Comparison of ENCODE assay signal across 33 cellular contexts in genomic region chr20:24275946-24276705, GRCh38.
"Had no signal": no experiment of that assay in that cellular context is flagged by ENCODE, and none has a peak within 500 bp of the region (broad histone marks: within the 10 kb centered on the region; RNA-seq: fewer than 3 reads in every experiment).

No MANE protein-coding gene starts in this region.

- H3K4me1 Mint-ChIP-seq: activated CD4-positive, alpha-beta T cell treated with anti-CD3 and anti-CD28 coated beads for 36 hours; activated naive CD4-positive, alpha-beta T cell treated with anti-CD3 and anti-CD28 coated beads, Interleukin-2, amount 50 U/mL, for 24 hours; activated naive CD8-positive, alpha-beta T cell treated with anti-CD3 and anti-CD28 coated beads for 36 hours; activated naive CD8-positive, alpha-beta T cell treated with anti-CD3 and anti-CD28 coated beads, Interleukin-2, amount 50 U/mL, for 24 hours had no signal

- H3K27ac Mint-ChIP-seq: activated CD4-positive, alpha-beta memory T cell treated with anti-CD3 and anti-CD28 coated beads for 36 hours; activated CD4-positive, alpha-beta T cell treated with anti-CD3 and anti-CD28 coated beads for 36 hours; activated CD4-positive, alpha-beta T cell treated with anti-CD3 and anti-CD28 coated beads, Interleukin-2, amount 10 ng/mL, durations not matched to agents 24 days and 14 days; activated CD8-positive, alpha-beta memory T cell treated with anti-CD3 and anti-CD28 coated beads, Interleukin-2, amount 10 ng/mL, durations not matched to agents 7 days and 5 days; activated CD8-positive, alpha-beta T cell treated with anti-CD3 and anti-CD28 coated beads, Interleukin-2, amount 10 ng/mL, durations not matched to agents 7 days and 5 days; activated naive CD4-positive, alpha-beta T cell treated with anti-CD3 and anti-CD28 coated beads for 36 hours; activated naive CD4-positive, alpha-beta T cell treated with anti-CD3 and anti-CD28 coated beads, Interleukin-2, amount 50 U/mL, for 24 hours; activated naive CD8-positive, alpha-beta T cell treated with anti-CD3 and anti-CD28 coated beads for 36 hours; activated naive CD8-positive, alpha-beta T cell treated with anti-CD3 and anti-CD28 coated beads, Interleukin-2, amount 50 U/mL, for 24 hours; activated T-helper 1 cell treated with anti-CD3 and anti-CD28 coated beads, Interleukin-12 subunit alpha, Interleukin-12 subunit beta, Interleukin-2, Interleukin-4 antibody, amounts not matched to agents 30 ng/mL and 10 ng/mL and 1 ng/mL, durations not matched to agents 14 hours and 24 hours and 36 hours; activated T-helper 2 cell treated with anti-CD3 and anti-CD28 coated beads, Interferon-gamma antibody, Interleukin-2, Interleukin-4, amounts not matched to agents 10 μg/mL and 5 μg/mL and 100 μg/mL, durations not matched to agents 14 hours and 24 hours and 36 hours; dendritic cell treated with granulocyte-macrophage colony-stimulating factor and Interleukin-4, amounts not matched to agents 40 ng/mL and 50 ng/mL, for 4 days; endodermal cell had no signal

- H3K27me3 ChIP-seq: adrenal gland, body of pancreas had no signal

- ATAC-seq: activated CD4-positive, alpha-beta T cell treated with anti-CD3 and anti-CD28 coated beads for 36 hours; activated CD8-positive, alpha-beta memory T cell treated with anti-CD3 and anti-CD28 coated beads, Interleukin-2, amount 10 ng/mL, durations not matched to agents 7 days and 5 days; activated CD8-positive, alpha-beta T cell treated with anti-CD3 and anti-CD28 coated beads, Interleukin-2, amount 10 ng/mL, durations not matched to agents 7 days and 5 days; activated naive CD8-positive, alpha-beta T cell treated with anti-CD3 and anti-CD28 coated beads, Interleukin-2, amount 50 U/mL, for 24 hours; body of pancreas; esophagus mucosa; heart left ventricle had no signal

- H3K9me3 Mint-ChIP-seq: endodermal cell had no signal

- H3K27me3 Mint-ChIP-seq: activated CD4-positive, alpha-beta T cell treated with anti-CD3 and anti-CD28 coated beads for 36 hours; activated naive CD8-positive, alpha-beta T cell treated with anti-CD3 and anti-CD28 coated beads, Interleukin-2, amount 50 U/mL, for 24 hours; dendritic cell treated with granulocyte-macrophage colony-stimulating factor and Interleukin-4, amounts not matched to agents 40 ng/mL and 50 ng/mL, for 4 days had no signal

- H3K9me3 ChIP-seq: adrenal gland had no signal

- H3K36me3 ChIP-seq: adrenal gland, cardiac muscle cell, heart left ventricle had no signal

- H3K4me1 ChIP-seq: adrenal gland, body of pancreas, heart left ventricle had no signal

- H3K4me3 Mint-ChIP-seq: activated CD4-positive, alpha-beta memory T cell treated with anti-CD3 and anti-CD28 coated beads for 36 hours; activated CD4-positive, alpha-beta T cell treated with anti-CD3 and anti-CD28 coated beads for 36 hours; activated CD4-positive, alpha-beta T cell treated with anti-CD3 and anti-CD28 coated beads, Interleukin-2, amount 10 ng/mL, durations not matched to agents 24 days and 14 days; activated CD8-positive, alpha-beta memory T cell treated with anti-CD3 and anti-CD28 coated beads, Interleukin-2, amount 10 ng/mL, durations not matched to agents 7 days and 5 days; activated CD8-positive, alpha-beta T cell treated with anti-CD3 and anti-CD28 coated beads, Interleukin-2, amount 10 ng/mL, durations not matched to agents 7 days and 5 days; activated naive CD4-positive, alpha-beta T cell treated with anti-CD3 and anti-CD28 coated beads for 36 hours; activated naive CD4-positive, alpha-beta T cell treated with anti-CD3 and anti-CD28 coated beads, Interleukin-2, amount 50 U/mL, for 24 hours; activated naive CD8-positive, alpha-beta T cell treated with anti-CD3 and anti-CD28 coated beads for 36 hours; activated naive CD8-positive, alpha-beta T cell treated with anti-CD3 and anti-CD28 coated beads, Interleukin-2, amount 50 U/mL, for 24 hours; activated T-helper 1 cell treated with anti-CD3 and anti-CD28 coated beads, Interleukin-12 subunit alpha, Interleukin-12 subunit beta, Interleukin-2, Interleukin-4 antibody, amounts not matched to agents 30 ng/mL and 10 ng/mL and 1 ng/mL, durations not matched to agents 14 hours and 24 hours and 36 hours; dendritic cell treated with granulocyte-macrophage colony-stimulating factor and Interleukin-4, amounts not matched to agents 40 ng/mL and 50 ng/mL, for 4 days; endodermal cell had no signal

- DNase-seq: activated CD4-positive, alpha-beta memory T cell treated with anti-CD3 and anti-CD28 coated beads for 36 hours; activated CD4-positive, alpha-beta T cell treated with anti-CD3 and anti-CD28 coated beads for 36 hours; activated CD4-positive, alpha-beta T cell treated with anti-CD3 and anti-CD28 coated beads, Interleukin-2, amount 10 ng/mL, durations not matched to agents 24 days and 14 days; activated CD4-positive, CD25-positive, alpha-beta regulatory T cell; activated CD4-positive, CD25-positive, alpha-beta regulatory T cell treated with anti-CD3 and anti-CD28 coated beads, Interleukin-2, amount 50 U/mL, for 72 hours; activated CD8-positive, alpha-beta memory T cell treated with anti-CD3 and anti-CD28 coated beads, Interleukin-2, amount 10 ng/mL, durations not matched to agents 7 days and 5 days; activated CD8-positive, alpha-beta memory T cell treated with anti-CD3 and anti-CD28 coated beads, Interleukin-2, amount 50 U/mL, for 4 hours; activated CD8-positive, alpha-beta T cell treated with anti-CD3 and anti-CD28 coated beads, Interleukin-2, amount 10 ng/mL, durations not matched to agents 7 days and 5 days; activated effector memory CD4-positive, alpha-beta T cell treated with anti-CD3 and anti-CD28 coated beads, Interleukin-2, amount 50 U/mL, for 16 hours; activated naive CD4-positive, alpha-beta T cell treated with anti-CD3 and anti-CD28 coated beads for 36 hours; activated naive CD8-positive, alpha-beta T cell treated with anti-CD3 and anti-CD28 coated beads for 36 hours; activated naive CD8-positive, alpha-beta T cell treated with anti-CD3 and anti-CD28 coated beads, Interleukin-2, amount 50 U/mL, for 24 hours; activated T-cell treated with anti-CD3 and anti-CD28 coated beads, Interleukin-2, amount 50 U/mL, for 1 hour; activated T-cell treated with anti-CD3 and anti-CD28 coated beads, Interleukin-2, amount 50 U/mL, for 48 hours; adrenal gland; amygdala; aorta; body of pancreas; central memory CD4-positive, alpha-beta T cell; cerebellar nuclear complex; dorsolateral prefrontal cortex; effector memory CD4-positive, alpha-beta T cell; endodermal cell; foreskin fibroblast; heart left ventricle; T-helper 2 cell had no signal

- H3K36me3 Mint-ChIP-seq: activated CD4-positive, alpha-beta memory T cell treated with anti-CD3 and anti-CD28 coated beads for 36 hours; activated CD8-positive, alpha-beta memory T cell treated with anti-CD3 and anti-CD28 coated beads, Interleukin-2, amount 10 ng/mL, durations not matched to agents 7 days and 5 days; activated naive CD8-positive, alpha-beta T cell treated with anti-CD3 and anti-CD28 coated beads for 36 hours had no signal

- H3K27ac ChIP-seq: adrenal gland, body of pancreas, cardiac muscle cell, coronary artery, dorsolateral prefrontal cortex, heart left ventricle had no signal

- H3K4me3 ChIP-seq: adrenal gland, body of pancreas, cardiac muscle cell, coronary artery, dorsolateral prefrontal cortex, heart left ventricle had no signal
